In the genomic region with DNA sequence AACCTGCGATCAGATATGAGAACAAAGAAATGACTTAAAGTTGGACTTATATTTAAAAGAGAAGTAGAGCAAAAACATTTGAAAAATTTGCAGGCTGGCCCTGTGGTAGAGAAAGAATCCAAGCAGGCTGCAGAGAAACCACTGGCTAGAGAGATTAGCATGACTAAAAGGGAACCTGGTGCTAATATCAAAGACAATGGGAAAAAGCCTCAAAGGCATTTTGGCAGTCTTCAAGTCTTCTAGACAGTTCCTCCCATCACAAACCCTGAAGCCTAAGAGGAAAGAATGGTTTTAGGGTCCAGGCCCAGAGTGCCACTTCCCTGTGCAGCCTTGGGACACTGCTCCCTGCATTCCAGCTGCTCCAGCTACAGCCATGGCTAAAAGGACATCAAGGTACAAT, we compare ENCODE assay signal across 30 cellular contexts. TPM values are rescaled to one million over a fixed set of nuclear protein-coding genes. Genes with fewer than 3 reads are reported as not detected.
"Had no signal": no experiment of that assay in that cellular context is flagged by ENCODE, and none has a peak within 500 bp of the region (broad histone marks: within the 10 kb centered on the region; RNA-seq: fewer than 3 reads in every experiment).

No MANE protein-coding gene starts in this region.

- H3K9me3 ChIP-seq: breast epithelium, left lung, sigmoid colon, testis, upper lobe of left lung had no signal

- DNase-seq: activated CD4-positive, alpha-beta T cell treated with anti-CD3 and anti-CD28 coated beads for 1 hour; activated CD8-positive, alpha-beta memory T cell treated with anti-CD3 and anti-CD28 coated beads, Interleukin-2, amount 50 U/mL, for 4 hours; activated T-cell treated with anti-CD3 and anti-CD28 coated beads, Interleukin-2, amount 50 U/mL, for 24 hours; aorta; effector memory CD4-positive, alpha-beta T cell; glutamatergic neuron; hippocampal formation; kidney glomerular epithelial cell; midbrain; natural killer cell; retina; sigmoid colon; stimulated activated CD4-positive, alpha-beta T cell treated with anti-CD3 and anti-CD28 coated beads, Interleukin-2, amount 100 ng/mL, for 48 hours; stimulated activated CD8-positive, alpha-beta memory T cell treated with anti-CD3 and anti-CD28 coated beads, Interleukin-4, amount 100 ng/mL, for 48 hours; stimulated activated naive B cell treated with anti-CD40 and anti-IgM and Interleukin-4, amounts not matched to agents 10 μg/mL and 1 μg/mL and 100 μg/mL, for 72 hours; T-helper 1 cell; testis; upper lobe of left lung; WERI-Rb-1 had no signal

- H3K4me1 ChIP-seq: breast epithelium, left lung, sigmoid colon, testis, upper lobe of left lung had no signal

- FAIRE-seq: colon, endothelial cell of umbilical vein, frontal cortex, TTC549 had no signal

- H3K27me3 ChIP-seq: breast epithelium, left lung, sigmoid colon, testis, upper lobe of left lung had no signal

- H3K36me3 ChIP-seq: breast epithelium, left lung, sigmoid colon, upper lobe of left lung, WERI-Rb-1 had no signal

- H3K4me3 ChIP-seq: breast epithelium, left lung, sigmoid colon, smooth muscle cell, testis, upper lobe of left lung had no signal

- ATAC-seq: activated naive CD4-positive, alpha-beta T cell treated with anti-CD3 and anti-CD28 coated beads, Interleukin-2, amount 50 U/mL, for 72 hours; activated T-helper 17 cell treated with anti-CD3 and anti-CD28 coated beads, Interleukin-2, amount 50 U/mL, for 72 hours; esophagus mucosa; left lung; natural killer cell had no signal

- H3K4me2 ChIP-seq: smooth muscle cell had no signal

- H3K27ac ChIP-seq: breast epithelium, left lung, sigmoid colon, testis, upper lobe of left lung, WERI-Rb-1 had no signal

RNA-seq across cellular contexts. Expression of gene KCTD8, which starts 33.4 kb away (rescaled TPM):
- total RNA-seq: activated naive CD4-positive, alpha-beta T cell treated with anti-CD3 and anti-CD28 coated beads, Interleukin-2, amount 50 U/mL, for 72 hours; activated T-helper 17 cell treated with anti-CD3 and anti-CD28 coated beads, Interleukin-2, amount 50 U/mL, for 72 hours; esophagus mucosa; natural killer cell; osteoblast; smooth muscle cell had no signal
- polyA plus RNA-seq: smooth muscle cell had no signal
